8 cellular contexts compared by ENCODE assay signal in genomic region chr2:111482985-111483679, GRCh38.
DNase-seq lines count a peak whose midpoint lies in the region; ATAC-seq, FAIRE-seq and TF ChIP-seq lines count a peak whose summit lies in the region.
"Not testable (repeated sequence)": the region's sequence is repeated elsewhere in the genome, so short reads cannot be mapped to it uniquely, and the experiment has no call there.

No MANE protein-coding gene starts in this region.

- not testable (repeated sequence) for H3K4me1 Mint-ChIP-seq in activated T-helper 17 cell treated with anti-CD3 and anti-CD28 coated beads, Interleukin-2, amount 50 U/mL, for 72 hours

- not testable (repeated sequence) for DNase-seq in GM12891 (ENCODE audit: insufficient read length, low spot score); left cardiac atrium
- peak; percentile 45 for DNase-seq in SW480 (ENCODE audit: low spot score)
- peak; percentile 51 for DNase-seq in stimulated activated CD4-positive, alpha-beta T cell treated with anti-CD3 and anti-CD28 coated beads, Interleukin-15, amount 100 ng/mL, for 24 hours

- ATAC-seq in GM19397 (IDR thresholded peaks at IDR 0.05; ENCODE audit: unreplicated experiment) = peak; percentile 56
- ATAC-seq in HG02642 (IDR thresholded peaks at IDR 0.05; ENCODE audit: poor library complexity, unreplicated experiment) = peak; percentile 71
- ATAC-seq in HG03280 (IDR thresholded peaks at IDR 0.05; ENCODE audit: unreplicated experiment) = peak; percentile 82
- ATAC-seq in activated T-helper 17 cell treated with anti-CD3 and anti-CD28 coated beads, Interleukin-2, amount 50 U/mL, for 72 hours (replicated peaks) = peak; percentile 84
- ATAC-seq in left cardiac atrium = peak; percentile 46 to 74

- peak; percentile 59 for FAIRE-seq in GM12891 (lab: Jason Lieb, UNC)

- H3K4me3 Mint-ChIP-seq in activated T-helper 17 cell treated with anti-CD3 and anti-CD28 coated beads, Interleukin-2, amount 50 U/mL, for 72 hours = not testable (repeated sequence)

- not testable (repeated sequence) for H3K9me3 Mint-ChIP-seq in activated T-helper 17 cell treated with anti-CD3 and anti-CD28 coated beads, Interleukin-2, amount 50 U/mL, for 72 hours

- TF ChIP-seq POLR2A in GM12891 (IDR thresholded peaks at IDR 0.05; ENCODE audit: low read depth, low read length) = not testable (repeated sequence)

- not testable (repeated sequence) for H3K27ac Mint-ChIP-seq in activated T-helper 17 cell treated with anti-CD3 and anti-CD28 coated beads, Interleukin-2, amount 50 U/mL, for 72 hours

- not testable (repeated sequence) for H3K36me3 Mint-ChIP-seq in activated T-helper 17 cell treated with anti-CD3 and anti-CD28 coated beads, Interleukin-2, amount 50 U/mL, for 72 hours (ENCODE audit: low read depth)

- not testable (repeated sequence) for H3K27me3 Mint-ChIP-seq in activated T-helper 17 cell treated with anti-CD3 and anti-CD28 coated beads, Interleukin-2, amount 50 U/mL, for 72 hours

- intact Hi-C loops in left cardiac atrium (cut with DNase I) = not testable (repeated sequence)
